ENCODE assay signal across 30 cellular contexts in genomic region chr7:10704653-10705052, GRCh38.
"Had no signal": no experiment of that assay in that cellular context is flagged by ENCODE, and none has a peak within 500 bp of the region (broad histone marks: within the 10 kb centered on the region; RNA-seq: fewer than 3 reads in every experiment).

No MANE protein-coding gene starts in this region.

- H3K27ac ChIP-seq: adrenal gland, ascending aorta, body of pancreas, brain microvascular endothelial cell, breast epithelium, cardiac muscle cell had no signal

- ATAC-seq: activated naive CD4-positive, alpha-beta T cell treated with anti-CD3 and anti-CD28 coated beads, Interleukin-2, amount 50 U/mL, for 72 hours; activated naive CD8-positive, alpha-beta T cell treated with anti-CD3 and anti-CD28 coated beads, Interleukin-2, amount 50 U/mL, for 24 hours; activated T-cell treated with anti-CD3 and anti-CD28 coated beads, Interleukin-2, amount 50 U/mL, for 4 hours; activated T-cell treated with anti-CD3 and anti-CD28 coated beads, Interleukin-2, amount 50 U/mL, for 72 hours; activated T-helper 17 cell treated with anti-CD3 and anti-CD28 coated beads, Interleukin-2, amount 50 U/mL, for 72 hours; body of pancreas had no signal

- H3K4me1 ChIP-seq: adrenal gland, ascending aorta, breast epithelium had no signal

- H3K4me3 ChIP-seq: adrenal gland, ascending aorta, body of pancreas, breast epithelium, cardiac muscle cell had no signal

- DNase-seq: activated effector memory CD4-positive, alpha-beta T cell treated with anti-CD3 and anti-CD28 coated beads, Interleukin-2, amount 50 U/mL, for 16 hours; activated effector memory CD4-positive, alpha-beta T cell treated with Interleukin-2 at 50 U/mL for 16 hours; activated gamma-delta T cell; activated gamma-delta T cell treated with Interleukin-2 at 50 U/mL for 16 hours; activated naive CD4-positive, alpha-beta T cell; activated naive CD4-positive, alpha-beta T cell treated with anti-CD3 and anti-CD28 coated beads for 36 hours; activated naive CD4-positive, alpha-beta T cell treated with anti-CD3 and anti-CD28 coated beads, Interleukin-2, amount 10 ng/mL, durations not matched to agents 7 days and 5 days; activated naive CD4-positive, alpha-beta T cell treated with Interleukin-2 at 50 U/mL for 16 hours; activated naive CD8-positive, alpha-beta T cell treated with anti-CD3 and anti-CD28 coated beads for 36 hours; activated naive CD8-positive, alpha-beta T cell treated with anti-CD3 and anti-CD28 coated beads, Interleukin-2, amount 10 ng/mL, durations not matched to agents 7 days and 5 days; activated naive CD8-positive, alpha-beta T cell treated with anti-CD3 and anti-CD28 coated beads, Interleukin-2, amount 50 U/mL, for 24 hours; activated T-cell treated with anti-CD3 and anti-CD28 coated beads for 4 hours; activated T-cell treated with anti-CD3 and anti-CD28 coated beads, Interleukin-2, amount 50 U/mL, for 1 hour; activated T-cell treated with anti-CD3 and anti-CD28 coated beads, Interleukin-2, amount 50 U/mL, for 24 hours; activated T-cell treated with anti-CD3 and anti-CD28 coated beads, Interleukin-2, amount 50 U/mL, for 4 hours; activated T-cell treated with anti-CD3 and anti-CD28 coated beads, Interleukin-2, amount 50 U/mL, for 48 hours; activated T-cell treated with anti-CD3 and anti-CD28 coated beads, Interleukin-2, amount 50 U/mL, for 72 hours; adrenal gland; amniotic stem cell; amygdala; aorta; body of pancreas; brain microvascular endothelial cell; central memory CD4-positive, alpha-beta T cell; cerebellar nuclear complex had no signal

- H3K36me3 ChIP-seq: adrenal gland, ascending aorta, brain microvascular endothelial cell, cardiac muscle cell had no signal

- H3K9me3 ChIP-seq: adrenal gland, ascending aorta, body of pancreas had no signal

- H3K27me3 ChIP-seq: adrenal gland, ascending aorta, body of pancreas, brain microvascular endothelial cell, breast epithelium, cardiac muscle cell had no signal
